ENCODE assay signal across 7 cellular contexts in genomic region chr14:24307575-24308341, GRCh38. TPM values are rescaled to one million over a fixed set of nuclear protein-coding genes. Genes with fewer than 3 reads are reported as not detected.
A peak's percentile ranks its signal among the peaks of the same experiment; 100 is the strongest.
DNase-seq lines count a peak whose midpoint lies in the region; TF ChIP-seq lines count a peak whose summit lies in the region.

A gene with protein sequence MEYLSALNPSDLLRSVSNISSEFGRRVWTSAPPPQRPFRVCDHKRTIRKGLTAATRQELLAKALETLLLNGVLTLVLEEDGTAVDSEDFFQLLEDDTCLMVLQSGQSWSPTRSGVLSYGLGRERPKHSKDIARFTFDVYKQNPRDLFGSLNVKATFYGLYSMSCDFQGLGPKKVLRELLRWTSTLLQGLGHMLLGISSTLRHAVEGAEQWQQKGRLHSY (minus strand): TSS chr14:24307977. CDS start chr14:24307858, 119 bp downstream.

- no peak within 1 kb of the TSS for H4K91ac ChIP-seq in trophoblast cell (ENCODE audit: low read depth, low read length)

- no peaks in the 10 kb centered on the region for H4K20me1 ChIP-seq in SK-N-SH (ENCODE audit: insufficient read depth)

- H3K9ac ChIP-seq in SK-N-SH, result no peak within 1 kb of the TSS
- H3K9ac ChIP-seq in trophoblast cell (ENCODE audit: low read length), result no peak within 1 kb of the TSS

- no peaks in the 10 kb centered on the region for H3K9me3 ChIP-seq in SK-N-SH
- no peaks in the 10 kb centered on the region for H3K9me3 ChIP-seq in trophoblast cell (ENCODE audit: insufficient read depth, low read depth, low read length)

- H2BK12ac ChIP-seq in trophoblast cell (ENCODE audit: low read length), result no peak within 1 kb of the TSS

- H3K4me2 ChIP-seq in SK-N-SH, result no peak within 1 kb of the TSS
- no peak within 1 kb of the TSS for H3K4me2 ChIP-seq in trophoblast cell (ENCODE audit: low read length)

- no peak within 1 kb of the TSS for H3K4me3 Mint-ChIP-seq in activated naive CD8-positive, alpha-beta T cell treated with anti-CD3 and anti-CD28 coated beads for 36 hours

- H3K36me3 ChIP-seq in SK-N-SH (replicated peaks in 1 of 2; ENCODE audit: control insufficient read depth in 1 of 2, insufficient read depth in 2 of 2, low read length in 1 of 2), result peaks cover 21 to 69% of the 10 kb centered on the region in 2 experiments
- peaks cover 50 to 63% of the 10 kb centered on the region in 2 experiments for H3K36me3 ChIP-seq in trophoblast cell (ENCODE audit: control insufficient read depth in 1 of 2, insufficient read depth in 2 of 2, low read length in 2 of 2)

- no peak within 1 kb of the TSS for H2BK120ac ChIP-seq in trophoblast cell (ENCODE audit: insufficient read depth, low read length, poor library complexity)

- H3K27ac ChIP-seq in SK-N-SH (ENCODE audit: low read depth in 2 of 2, low read length in 1 of 2) (no peak within 1 kb of the TSS), trophoblast cell (ENCODE audit: low read depth, low read length) (no peak within 1 kb of the TSS)

- H3K4me1 Mint-ChIP-seq in activated naive CD8-positive, alpha-beta T cell treated with anti-CD3 and anti-CD28 coated beads for 36 hours, result peaks cover 38% of the 10 kb centered on the region

- peak within 1 kb of the TSS in 1 of 2 experiments; percentile 49; a peak in 1 of 4 replicates for H3K4me3 ChIP-seq in SK-N-SH (ENCODE audit: low read depth in 2 of 2, low read length in 1 of 2)
- no peak within 1 kb of the TSS for H3K4me3 ChIP-seq in trophoblast cell (ENCODE audit: low read depth, low read length)

- H2BK5ac ChIP-seq in trophoblast cell (ENCODE audit: low read depth, low read length, poor library complexity), result no peak within 1 kb of the TSS

- H3K36me3 Mint-ChIP-seq in activated naive CD8-positive, alpha-beta T cell treated with anti-CD3 and anti-CD28 coated beads for 36 hours, result peaks cover 37% of the 10 kb centered on the region

- 44% methylated on average over 6 of the region's 6 CpGs for WGBS in SK-N-SH (ENCODE audit: low lambda C conversion rate)
- no CpG with 5 or more reads among the region's 6 CpGs for whole genome bisulfite sequencing in trophoblast cell (ENCODE audit: extremely low coverage, insufficient coverage, insufficient read length)

- H4K12ac ChIP-seq in trophoblast cell (ENCODE audit: low read depth, low read length), result no peak within 1 kb of the TSS

- no peak within 1 kb of the TSS for H3K23ac ChIP-seq in trophoblast cell (ENCODE audit: low read length)

- CTCF ChIA-PET in SK-N-SH (lab: Yijun Ruan, JAX), result interaction anchor here (0.7 to 6.7 kb wide), 42 partner anchors 9 to 293 kb away, joined by 3 to 115 read pairs (median 4); partner anchors contain the start of genes ADCY4, DHRS1, IPO4 and KHNYN

- no peaks in the 10 kb centered on the region for H3K79me1 ChIP-seq in trophoblast cell (ENCODE audit: low read length)

- H3K9me2 ChIP-seq in SK-N-SH, result no peaks in the 10 kb centered on the region

- H3K27me3 Mint-ChIP-seq in activated naive CD8-positive, alpha-beta T cell treated with anti-CD3 and anti-CD28 coated beads for 36 hours, result no peaks in the 10 kb centered on the region

- TF ChIP-seq RAD21 in Ishikawa (IDR thresholded peaks at IDR 0.05; ENCODE audit: low read depth) (peak; percentile 53), SK-N-SH (IDR thresholded peaks at IDR 0.05; ENCODE audit: low read length) (peak; percentile 58)

- H2AFZ ChIP-seq in SK-N-SH (ENCODE audit: low read depth), result no peak within 1 kb of the TSS
- H2AFZ ChIP-seq in trophoblast cell (ENCODE audit: insufficient read depth, low read length, poor library complexity), result no peak within 1 kb of the TSS

- H4K8ac ChIP-seq in trophoblast cell (ENCODE audit: low read depth, low read length), result no peak within 1 kb of the TSS

- peak within 1 kb of the TSS; percentile 47 for H3K27ac Mint-ChIP-seq in activated naive CD8-positive, alpha-beta T cell treated with anti-CD3 and anti-CD28 coated beads for 36 hours

- H3K79me2 ChIP-seq in SK-N-SH (ENCODE audit: insufficient read depth) (no peaks in the 10 kb centered on the region), trophoblast cell (ENCODE audit: control insufficient read depth, insufficient read depth, low read length, poor library complexity) (no peaks in the 10 kb centered on the region)

- no peak within 1 kb of the TSS for H2AK5ac ChIP-seq in trophoblast cell (ENCODE audit: low read length)

- no peak within 1 kb of the TSS for H3K14ac ChIP-seq in trophoblast cell (ENCODE audit: low read length)

- H3K9me3 Mint-ChIP-seq in activated naive CD8-positive, alpha-beta T cell treated with anti-CD3 and anti-CD28 coated beads for 36 hours, result no peaks in the 10 kb centered on the region

- no peak within 1 kb of the TSS for H3K4ac ChIP-seq in trophoblast cell (ENCODE audit: low read depth, low read length)

- DNase-seq in GDM1 (lab: John Stamatoyannopoulos, UW) (peak; percentile 48), SK-N-SH (peak; percentile 87), globus pallidus (ENCODE audit: low spot score) (peak; percentile 43), trophoblast cell (peak; percentile 54 to 81), GF-D8 (lab: John Stamatoyannopoulos, UW) (no peak)
- peak; percentile 46 for DNase-seq in activated naive CD8-positive, alpha-beta T cell treated with anti-CD3 and anti-CD28 coated beads for 36 hours

- POLR2A ChIA-PET in SK-N-SH (lab: Yijun Ruan, JAX), result interaction anchor here (0.5 to 1.5 kb wide), 7 partner anchors 8 to 203 kb away, joined by 3 to 6 read pairs (median 3); partner anchors contain the start of genes DHRS1, NOP9 and TINF2

- TF ChIP-seq CTCF in SK-N-SH (IDR thresholded peaks at IDR 0.05), result peak; percentile 96

- no peak within 1 kb of the TSS for H3K18ac ChIP-seq in trophoblast cell (ENCODE audit: low read length)

- TF ChIP-seq EP300 in Ishikawa (IDR thresholded peaks at IDR 0.05; ENCODE audit: borderline replicate concordance), result no peak
- no peak for TF ChIP-seq EP300 in SK-N-SH (IDR thresholded peaks at IDR 0.05; ENCODE audit: borderline replicate concordance in 1 of 2, low read depth in 1 of 2, low read length in 1 of 2)

- H3K4me1 ChIP-seq in SK-N-SH (ENCODE audit: control insufficient read depth in 1 of 2, insufficient read depth in 2 of 2, low read depth in 1 of 2, low read length in 1 of 2), result peaks cover 0 to 2% of the 10 kb centered on the region in 2 experiments; a peak in 1 of 4 replicates
- peaks cover 0 to 5% of the 10 kb centered on the region in 2 experiments for H3K4me1 ChIP-seq in trophoblast cell (ENCODE audit: control insufficient read depth in 1 of 2, insufficient read depth in 2 of 2, low read length in 2 of 2)

- H3K27me3 ChIP-seq in SK-N-SH (ENCODE audit: insufficient read depth) (no peaks in the 10 kb centered on the region), trophoblast cell (ENCODE audit: insufficient read depth, low read length) (no peaks in the 10 kb centered on the region)

- H3F3A ChIP-seq in SK-N-SH (replicated peaks; ENCODE audit: insufficient read depth), result peaks cover 4% of the 10 kb centered on the region

TF ChIP-seq in Ishikawa, 13 proteins besides CTCF, POLR2A, EP300 and RAD21:
- TF ChIP-seq USF1 (IDR thresholded peaks at IDR 0.05) (no peak), TEAD4 (IDR thresholded peaks at IDR 0.05) (no peak)

TF ChIP-seq in SK-N-SH, 30 proteins besides CTCF, POLR2A, EP300 and RAD21:
- TF ChIP-seq MXI1 (IDR thresholded peaks at IDR 0.05; ENCODE audit: low read depth, low read length) (no peak), TEAD4 (IDR thresholded peaks at IDR 0.05; ENCODE audit: borderline replicate concordance, insufficient read depth) (no peak), SMC3 (IDR thresholded peaks at IDR 0.05; ENCODE audit: low read depth, low read length) (peak; percentile 53)

RNA-seq across cellular contexts. Expression of the gene that starts here (rescaled TPM):
- 0.03 and 0.05 TPM in 2 replicates for polyA plus RNA-seq in SK-N-SH (2012; rRNA removed)
- polyA plus RNA-seq in SK-N-SH (2012; cell fraction: cytosol; rRNA removed), result 0.05 TPM in 1 of 2 replicates, not detected in the other
- 0.04 and 0.20 TPM in 2 replicates for polyA plus RNA-seq in SK-N-SH (2012; cell fraction: nucleus; rRNA removed)
- 1 to 10 TPM; 6.0 to 6.7 TPM for total RNA-seq in activated naive CD8-positive, alpha-beta T cell treated with anti-CD3 and anti-CD28 coated beads for 36 hours
- polyA plus RNA-seq in trophoblast cell (2013), result 0.04 TPM in 1 of 2 replicates, not detected in the other

Comparison
In these comparisons a context has a peak if more than half of its experiments do, and no peak if none do; other contexts are left out.
1. Peak in DNase-seq in SK-N-SH; RNA of the gene not detected or under 1 TPM.